In genomic region chr10:121152033-121152432, GRCh38 we compare ENCODE assay signal across 30 cellular contexts.
"Had no signal": no experiment of that assay in that cellular context is flagged by ENCODE, and none has a peak within 500 bp of the region (broad histone marks: within the 10 kb centered on the region; RNA-seq: fewer than 3 reads in every experiment).

No MANE protein-coding gene starts in this region.

- H2AFZ ChIP-seq: parathyroid adenoma had no signal

- H3K9me3 ChIP-seq: esophagus muscularis mucosa, gastroesophageal sphincter, lower lobe of right lung, mucosa of descending colon, neutrophil, right lobe of liver, thoracic aorta, upper lobe of left lung had no signal

- H3K79me2 ChIP-seq: parathyroid adenoma had no signal

- H3K36me3 Mint-ChIP-seq: immature natural killer cell; naive B cell; natural killer cell treated with Interleukin-12 subunit alpha and Interleukin-12 subunit beta and Interleukin-15 and Interleukin-18, amount 100 ng/mL, for 72 hours; stimulated activated naive B cell treated with anti-CD40 and anti-IgM and Interleukin-4, amounts not matched to agents 10 μg/mL and 1 μg/mL and 100 μg/mL, for 72 hours had no signal

- FAIRE-seq: colon, endothelial cell of umbilical vein, small intestine, urothelium cell line had no signal

- H3K27ac ChIP-seq: esophagus muscularis mucosa, foreskin keratinocyte, gastroesophageal sphincter, heart left ventricle, lower lobe of right lung, neutrophil, parathyroid adenoma, right lobe of liver, thoracic aorta, tibial nerve, upper lobe of left lung had no signal

- H3K27me3 ChIP-seq: esophagus muscularis mucosa, foreskin keratinocyte, gastroesophageal sphincter, neutrophil, right lobe of liver, tibial nerve, upper lobe of left lung had no signal

- DNase-seq: effector CD8-positive, alpha-beta T cell; foreskin keratinocyte; heart left ventricle; hippocampal formation; immature natural killer cell; islet precursor cell; left ventricle myocardium superior; lower lobe of right lung; mucosa of descending colon; naive B cell; right lobe of liver; small intestine; stimulated activated CD4-positive, alpha-beta T cell treated with anti-CD3 and anti-CD28 coated beads, Interleukin-15, amount 100 ng/mL, for 24 hours; stimulated activated CD4-positive, alpha-beta T cell treated with anti-CD3 and anti-CD28 coated beads, Interleukin-2, amount 100 ng/mL, for 48 hours; stimulated activated naive B cell treated with anti-CD40 and anti-IgM and Interleukin-4, amounts not matched to agents 10 μg/mL and 1 μg/mL and 100 μg/mL, for 72 hours; upper lobe of left lung had no signal

- H3K36me3 ChIP-seq: esophagus muscularis mucosa, gastroesophageal sphincter, heart left ventricle, lower lobe of right lung, neutrophil, right lobe of liver, thoracic aorta, tibial nerve, upper lobe of left lung had no signal

- H3K4me1 ChIP-seq: heart left ventricle, parathyroid adenoma had no signal

- H3K9ac ChIP-seq: parathyroid adenoma had no signal

- ATAC-seq: foreskin keratinocyte; gastroesophageal sphincter; heart left ventricle; left ventricle myocardium superior; lower lobe of right lung; mucosa of descending colon; natural killer cell treated with Interleukin-12 subunit alpha and Interleukin-12 subunit beta and Interleukin-15 and Interleukin-18, amount 100 ng/mL, for 72 hours; right lobe of liver; stimulated activated naive B cell treated with anti-CD40 and anti-IgM and Interleukin-4, amounts not matched to agents 10 μg/mL and 1 μg/mL and 100 μg/mL, for 72 hours had no signal

- H3K4me3 ChIP-seq: esophagus muscularis mucosa, gastroesophageal sphincter, heart left ventricle, lower lobe of right lung, mucosa of descending colon, right lobe of liver, thoracic aorta, tibial nerve, upper lobe of left lung had no signal

- H3K27me3 Mint-ChIP-seq: dendritic cell treated with granulocyte-macrophage colony-stimulating factor and Interleukin-4, amounts not matched to agents 40 ng/mL and 50 ng/mL, for 4 days; progenitor cell of endocrine pancreas had no signal

- H3K4me3 Mint-ChIP-seq: dendritic cell treated with granulocyte-macrophage colony-stimulating factor and Interleukin-4, amounts not matched to agents 40 ng/mL and 50 ng/mL, for 4 days; immature natural killer cell; naive B cell; natural killer cell treated with Interleukin-12 subunit alpha and Interleukin-12 subunit beta and Interleukin-15 and Interleukin-18, amount 100 ng/mL, for 72 hours; neural crest cell; stimulated activated naive B cell treated with anti-CD40 and anti-IgM and Interleukin-4, amounts not matched to agents 10 μg/mL and 1 μg/mL and 100 μg/mL, for 72 hours; stimulated activated naive CD8-positive, alpha-beta T cell treated with anti-CD3 and anti-CD28 coated beads, Interleukin-15, Interleukin-2, amounts not matched to agents 100 ng/mL and 50 ng/mL, for 24 hours had no signal

- H3K4me1 Mint-ChIP-seq: immature natural killer cell; naive B cell; stimulated activated naive B cell treated with anti-CD40 and anti-IgM and Interleukin-4, amounts not matched to agents 10 μg/mL and 1 μg/mL and 100 μg/mL, for 72 hours had no signal

- H3K27ac Mint-ChIP-seq: dendritic cell treated with granulocyte-macrophage colony-stimulating factor and Interleukin-4, amounts not matched to agents 40 ng/mL and 50 ng/mL, for 4 days; immature natural killer cell; natural killer cell treated with Interleukin-12 subunit alpha and Interleukin-12 subunit beta and Interleukin-15 and Interleukin-18, amount 100 ng/mL, for 72 hours; progenitor cell of endocrine pancreas; stimulated activated naive B cell treated with anti-CD40 and anti-IgM and Interleukin-4, amounts not matched to agents 10 μg/mL and 1 μg/mL and 100 μg/mL, for 72 hours; stimulated activated naive CD8-positive, alpha-beta T cell treated with anti-CD3 and anti-CD28 coated beads, Interleukin-15, Interleukin-2, amounts not matched to agents 100 ng/mL and 50 ng/mL, for 24 hours had no signal
